22 cellular contexts compared by ENCODE assay signal in the genomic region with DNA sequence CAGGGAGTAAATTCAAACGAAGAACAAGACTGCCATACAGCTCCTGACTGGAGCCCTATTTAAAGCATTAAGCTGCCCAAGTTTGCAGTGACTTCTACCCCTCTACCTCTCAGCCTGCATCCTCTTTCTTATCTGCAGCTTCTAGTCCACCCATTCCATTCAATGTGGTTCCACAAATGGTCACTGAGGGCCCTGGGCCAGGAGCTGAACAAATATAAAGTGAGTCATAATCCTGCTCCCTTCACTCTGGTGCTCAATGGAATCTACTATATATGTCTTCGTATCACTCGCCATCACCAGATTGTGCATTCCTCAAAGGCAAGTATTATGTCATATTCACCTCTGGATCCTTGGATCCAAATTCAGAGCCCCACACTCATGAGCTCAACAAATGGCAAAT.
"Had no signal": no experiment of that assay in that cellular context is flagged by ENCODE, and none has a peak within 500 bp of the region (broad histone marks: within the 10 kb centered on the region; RNA-seq: fewer than 3 reads in every experiment).

No MANE protein-coding gene starts in this region.

- H3K36me3 ChIP-seq: gastroesophageal sphincter, pancreas, tibial artery, WERI-Rb-1 had no signal

- H3K9me3 ChIP-seq: body of pancreas, gastroesophageal sphincter, pancreas, tibial artery had no signal

- H3K4me3 ChIP-seq: body of pancreas, gastroesophageal sphincter, pancreas, tibial artery had no signal

- H3K27me3 ChIP-seq: body of pancreas, gastroesophageal sphincter, pancreas, tibial artery had no signal

- H3K4me1 ChIP-seq: body of pancreas, gastroesophageal sphincter, tibial artery had no signal

- DNase-seq: activated CD4-positive, alpha-beta T cell treated with anti-CD3 and anti-CD28 coated beads, Interleukin-2, amount 10 ng/mL, durations not matched to agents 7 days and 5 days; activated CD4-positive, CD25-positive, alpha-beta regulatory T cell treated with anti-CD3 and anti-CD28 coated beads, Interleukin-2, amount 50 U/mL, for 72 hours; activated CD8-positive, alpha-beta memory T cell treated with anti-CD3 and anti-CD28 coated beads for 24 hours; activated CD8-positive, alpha-beta memory T cell treated with anti-CD3 and anti-CD28 coated beads, Interleukin-2, amount 50 U/mL, for 4 hours; activated T-cell treated with anti-CD3 and anti-CD28 coated beads, Interleukin-2, amount 50 U/mL, for 24 hours; body of pancreas; central memory CD4-positive, alpha-beta T cell; effector memory CD4-positive, alpha-beta T cell; head of caudate nucleus; hypothalamus; left cardiac atrium; midbrain; pancreas; right cardiac atrium; stimulated activated CD4-positive, alpha-beta T cell treated with anti-CD3 and anti-CD28 coated beads, Interleukin-12 subunit alpha, Interleukin-12 subunit beta, amount 100 ng/mL, for 4 hours; stimulated activated CD4-positive, alpha-beta T cell treated with anti-CD3 and anti-CD28 coated beads, Interleukin-4, amount 100 ng/mL, for 4 hours; stimulated activated naive CD8-positive, alpha-beta T cell treated with anti-CD3 and anti-CD28 coated beads, Interleukin-15, Interleukin-2, amounts not matched to agents 100 U/mL and 50 U/mL, for 24 hours; substantia nigra; T-cell; tibial artery; WERI-Rb-1 had no signal
